Comparison of ENCODE assay signal across 9 cellular contexts in the genomic region with DNA sequence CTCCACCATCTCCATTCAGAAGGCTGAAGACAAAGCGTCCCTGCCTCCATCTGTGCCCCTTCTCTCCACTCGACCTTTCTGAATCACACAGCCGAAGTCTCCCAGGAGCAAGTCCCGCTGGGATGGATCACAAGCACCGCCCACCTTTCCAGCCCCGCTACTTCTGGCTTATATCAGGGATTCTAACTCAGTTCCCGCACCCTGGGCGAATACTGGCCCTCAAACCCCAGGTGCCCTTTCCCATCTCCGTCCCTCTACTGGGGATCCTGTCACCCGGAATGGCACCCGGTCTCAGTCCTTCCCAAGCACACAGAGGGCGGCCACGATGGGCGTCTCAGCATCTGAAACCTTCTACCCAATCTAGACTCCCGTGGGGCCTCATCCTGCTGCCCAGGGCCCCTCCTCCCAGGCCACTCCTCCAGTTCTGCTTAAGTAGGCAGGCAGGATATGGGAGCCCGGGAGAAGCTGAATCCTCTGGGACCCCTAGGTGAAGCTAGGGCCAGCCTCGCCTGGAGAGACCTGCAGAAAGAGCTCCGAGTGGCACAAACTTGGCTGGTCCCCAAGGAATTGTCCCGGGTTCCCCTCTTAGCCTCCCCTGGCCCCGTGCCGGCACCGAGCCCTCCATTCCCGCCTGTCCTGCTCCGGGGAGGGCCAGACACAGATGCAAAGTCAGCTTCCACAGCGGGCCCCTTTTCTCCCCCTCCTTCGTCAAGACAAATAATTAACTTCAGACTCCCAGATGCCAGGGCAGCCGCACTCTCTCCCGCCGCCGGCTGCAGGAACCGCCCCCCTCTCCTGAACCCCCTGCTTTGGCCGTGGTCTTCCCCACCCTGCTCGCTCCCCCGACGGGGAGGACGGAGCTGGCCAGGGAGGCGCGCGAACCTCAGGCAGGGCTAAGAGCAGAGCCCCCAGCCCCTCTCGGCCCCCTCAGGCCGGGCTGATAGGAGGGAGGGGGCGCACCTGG. TPM values are rescaled to one million over a fixed set of nuclear protein-coding genes. Genes with fewer than 3 reads are reported as not detected.
DNase-seq lines count a peak whose midpoint lies in the region; ATAC-seq and TF ChIP-seq lines count a peak whose summit lies in the region.
"Had no signal": no experiment of that assay in that cellular context is flagged by ENCODE, and none has a peak within 500 bp of the region (broad histone marks: within the 10 kb centered on the region; RNA-seq: fewer than 3 reads in every experiment).

No MANE protein-coding gene starts in this region.

- H3K4me1 ChIP-seq in osteoblast (ENCODE audit: insufficient read depth, low read length) (no peaks in the 10 kb centered on the region), testis (no peaks in the 10 kb centered on the region)

- H3K36me3 Mint-ChIP-seq in CD14-positive monocyte (peaks cover 0 to 13% of the 10 kb centered on the region in 2 donors), natural killer cell (no peaks in the 10 kb centered on the region)

- H3K9me3 Mint-ChIP-seq in CD14-positive monocyte (peaks cover 0 to 5% (median 1%) of the 10 kb centered on the region in 7 donors), natural killer cell (no peaks in the 10 kb centered on the region)

- ATAC-seq in HG02885 (IDR thresholded peaks at IDR 0.05; ENCODE audit: poor library complexity, unreplicated experiment) (no peak), HG02938 (IDR thresholded peaks at IDR 0.05; ENCODE audit: unreplicated experiment) (no peak), natural killer cell (no peak)

- no peaks in the 10 kb centered on the region for H3K79me2 ChIP-seq in osteoblast (ENCODE audit: insufficient read depth, low read length)

- H3K27me3 Mint-ChIP-seq in CD14-positive monocyte (ENCODE audit: low read depth in 3 of 3) (peaks cover 40 to 57% (median 46%) of the 10 kb centered on the region in 3 donors), natural killer cell (ENCODE audit: low read depth in 2 of 2) (peaks cover 32 to 59% of the 10 kb centered on the region in 2 donors)

- TF ChIP-seq CTCF in CD14-positive monocyte (IDR thresholded peaks at IDR 0.05) (no peak), fibroblast of the aortic adventitia (IDR thresholded peaks at IDR 0.05; ENCODE audit: insufficient read depth, low read length) (no peak), osteoblast (IDR thresholded peaks at IDR 0.05; ENCODE audit: extremely low read depth, low read depth, low read length) (no peak), testis (IDR thresholded peaks at IDR 0.05) (no peak), natural killer cell (IDR thresholded peaks at IDR 0.05) (no peak)

- WGBS in testis, 2 donors = 4 to 18% methylated on average over 32 to 37 of the region's 42 CpGs

- intact Hi-C loops in CD14-positive monocyte (cut with micrococcal nuclease) (loop anchor here (5.0 to 10.0 kb wide), 3 partner anchors 37 to 185 kb away; no protein-coding TSS in a partner anchor), testis (cut with DNase I; ENCODE audit: low total_unique reads) (no loop called here), natural killer cell (cut with micrococcal nuclease) (no loop called here)

- H3K4me1 Mint-ChIP-seq in CD14-positive monocyte (peaks cover 34% of the 10 kb centered on the region), natural killer cell (no peaks in the 10 kb centered on the region)

- no peak for TF ChIP-seq POLR2A in testis (IDR thresholded peaks at IDR 0.05)

- H3K27me3 ChIP-seq in osteoblast (ENCODE audit: insufficient read depth, low read length) = peaks cover 68% of the 10 kb centered on the region
- no peaks in the 10 kb centered on the region for H3K27me3 ChIP-seq in testis

- H3K4me3 Mint-ChIP-seq in CD14-positive monocyte (peak overlapping the region; percentile 45 to 78), natural killer cell (no peak overlapping the region)

- H3K4me3 ChIP-seq in fibroblast of the aortic adventitia (ENCODE audit: low read depth, low read length) (peak overlapping the region; percentile 33), osteoblast (ENCODE audit: insufficient read depth, low read length) (peak overlapping the region; percentile 33), testis (peak overlapping the region in 1 of 2 donors; percentile 20)

- H3K36me3 ChIP-seq in osteoblast (ENCODE audit: insufficient read depth, low read length) (no peaks in the 10 kb centered on the region), testis (ENCODE audit: low read depth, missing control alignments) (no peaks in the 10 kb centered on the region)

- H2AFZ ChIP-seq in osteoblast (ENCODE audit: low read length) = peak overlapping the region; percentile 25

- DNase-seq in CD14-positive monocyte (ENCODE audit: low spot score) (peak; percentile 38), NCI-H82 treated with DMSO at 0.1 percent for 48 hours (lab: John Stamatoyannopoulos, UW; ENCODE audit: unreplicated experiment) (peak; percentile 80), fibroblast of the aortic adventitia (ENCODE audit: low read depth) (peak; percentile 26), osteoblast (ENCODE audit: insufficient read length, low spot score, missing footprints) (peak; percentile 96), testis (no peak), natural killer cell (no peak)

- H4K20me1 ChIP-seq in osteoblast (ENCODE audit: insufficient read depth, low read length) = no peaks in the 10 kb centered on the region

- no peak overlapping the region for H3K27ac ChIP-seq in osteoblast (ENCODE audit: low read depth, low read length)
- H3K27ac ChIP-seq in testis = no peak overlapping the region
- H3K27ac ChIP-seq: KMS-11 had no signal

- H3K4me2 ChIP-seq in osteoblast (ENCODE audit: insufficient read depth, low read length) = peak overlapping the region; percentile 13
- H3K4me2 ChIP-seq: KMS-11 had no signal

- H3K27ac Mint-ChIP-seq in CD14-positive monocyte (peak overlapping the region in 1 of 7 donors; percentile 6), natural killer cell (no peak overlapping the region)

- no peaks in the 10 kb centered on the region for H3K9me3 ChIP-seq in osteoblast (ENCODE audit: low read depth, low read length)
- no peaks in the 10 kb centered on the region for H3K9me3 ChIP-seq in testis

RNA-seq across cellular contexts. Expression of gene KCP, which starts 0.6 kb away (rescaled TPM):
- polyA plus RNA-seq in CD14-positive monocyte (under 1 TPM in 1 of 2 donors, not detected in 1; 0.11 TPM), testis (ENCODE audit: insufficient read depth, low read depth, low replicate concordance) (1.4 TPM)
- total RNA-seq in fibroblast of the aortic adventitia (ENCODE audit: low replicate concordance) (0.09 and 1.6 TPM in 2 replicates), osteoblast (0.88 and 1.1 TPM in 2 replicates), testis (1 to 10 TPM in 1 of 2 donors, under 1 TPM in 1; 0.68 to 1.2 TPM), natural killer cell (under 1 TPM in 2 of 3 donors, not detected in 1; 0.49 to 0.95 TPM)

RNA-seq across cellular contexts. Expression of gene IRF5, which starts 27.8 kb away (rescaled TPM):
- polyA plus RNA-seq in CD14-positive monocyte (100 to 1,000 TPM; 130 to 170 TPM), testis (ENCODE audit: insufficient read depth, low read depth, low replicate concordance) (4.6 TPM)
- total RNA-seq in fibroblast of the aortic adventitia (ENCODE audit: low replicate concordance) (not detected in 2 replicates), osteoblast (under 0.01 TPM in 2 replicates), testis (1 to 10 TPM; 2.9 to 5.6 TPM), natural killer cell (10 to 100 TPM; 13.0 to 20.2 (median 19.5) TPM)

RNA-seq across cellular contexts. Expression of gene ATP6V1F, which starts 47.2 kb away (rescaled TPM):
- 100 to 1,000 TPM; 511 to 593 TPM for polyA plus RNA-seq in CD14-positive monocyte
- total RNA-seq in fibroblast of the aortic adventitia (ENCODE audit: low replicate concordance) = 6.1 and 76.7 TPM in 2 replicates
- total RNA-seq in osteoblast = 91.9 and 95.2 TPM in 2 replicates
- total RNA-seq in testis = 100 to 1,000 TPM; 133 to 166 TPM
- 414 TPM for polyA plus RNA-seq in testis (ENCODE audit: insufficient read depth, low read depth, low replicate concordance)
- total RNA-seq in natural killer cell = 10 to 100 TPM; 82.9 to 98.0 (median 94.3) TPM

Comparison
In these comparisons a context has a peak if more than half of its experiments do, and no peak if none do; other contexts are left out.
1. DNase-seq: peak in CD14-positive monocyte (single experiment), NCI-H82 treated with DMSO at 0.1 percent for 48 hours (single experiment), fibroblast of the aortic adventitia (single experiment) and osteoblast (single experiment); none in testis (single experiment) and natural killer cell (single experiment).
2. intact Hi-C loops: an anchor here in CD14-positive monocyte (5.0 to 10.0 kb wide); none called in testis and natural killer cell.